In the genomic region with DNA sequence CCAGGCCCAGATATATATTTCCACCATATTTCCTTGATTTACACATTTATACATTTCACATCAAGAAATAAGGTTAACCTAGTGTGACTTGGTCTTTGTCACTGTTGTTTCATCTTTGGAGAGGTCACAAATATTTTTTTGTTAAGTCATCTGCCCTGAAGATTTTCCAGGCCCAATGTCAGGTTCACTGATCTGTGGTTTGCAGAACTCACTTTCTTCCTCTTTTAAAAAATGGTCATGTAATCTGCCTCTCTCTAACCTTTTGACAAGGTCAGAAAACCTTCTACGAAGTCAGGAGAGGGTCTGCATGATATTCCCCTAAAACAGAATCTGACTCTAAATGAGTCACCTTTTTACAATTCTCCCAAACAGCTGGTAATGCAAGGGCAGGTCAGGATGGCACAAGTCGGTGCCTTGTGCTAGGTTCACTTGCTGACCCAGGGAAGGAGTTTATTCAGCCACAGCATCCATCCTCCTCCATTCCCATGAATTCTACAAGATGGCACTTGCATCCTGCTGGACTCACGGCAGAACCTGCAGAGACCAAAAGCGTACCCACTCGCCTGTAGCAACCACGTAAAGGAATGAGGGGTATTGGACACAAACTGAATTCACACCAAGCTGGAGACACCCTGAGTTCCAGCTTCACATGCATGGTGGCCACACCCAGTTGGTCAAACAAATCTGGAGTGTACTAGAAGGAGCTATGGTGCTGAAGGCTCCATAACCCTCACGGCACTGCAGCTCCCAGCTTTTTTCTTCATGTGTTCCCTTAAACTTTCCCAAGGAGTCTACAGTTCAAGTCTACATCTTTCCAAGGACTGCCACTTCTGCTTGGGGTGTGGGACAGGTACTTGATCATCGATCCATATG, we compare ENCODE assay signal across 2 cellular contexts.
TF ChIP-seq lines count a peak whose summit lies in the region.

No MANE protein-coding gene starts in this region.

TF ChIP-seq in SK-N-SH, 30 proteins besides CTCF, POLR2A, EP300 and RAD21 (continued from another document):
- TF ChIP-seq USF1 (IDR thresholded peaks at IDR 0.05; ENCODE audit: borderline replicate concordance, low read depth) (no peak), TEAD4 (IDR thresholded peaks at IDR 0.05; ENCODE audit: borderline replicate concordance, insufficient read depth) (no peak), RFX5 (IDR thresholded peaks at IDR 0.05; ENCODE audit: low read length) (no peak), JUND (IDR thresholded peaks at IDR 0.05) (no peak), FOSL2 (IDR thresholded peaks at IDR 0.05; ENCODE audit: borderline replicate concordance, low read depth) (no peak)
- TF ChIP-seq, protein P1, sequence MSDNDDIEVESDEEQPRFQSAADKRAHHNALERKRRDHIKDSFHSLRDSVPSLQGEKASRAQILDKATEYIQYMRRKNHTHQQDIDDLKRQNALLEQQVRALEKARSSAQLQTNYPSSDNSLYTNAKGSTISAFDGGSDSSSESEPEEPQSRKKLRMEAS (IDR thresholded peaks at IDR 0.05; ENCODE audit: low read depth): no peak
- TF ChIP-seq, protein P2, sequence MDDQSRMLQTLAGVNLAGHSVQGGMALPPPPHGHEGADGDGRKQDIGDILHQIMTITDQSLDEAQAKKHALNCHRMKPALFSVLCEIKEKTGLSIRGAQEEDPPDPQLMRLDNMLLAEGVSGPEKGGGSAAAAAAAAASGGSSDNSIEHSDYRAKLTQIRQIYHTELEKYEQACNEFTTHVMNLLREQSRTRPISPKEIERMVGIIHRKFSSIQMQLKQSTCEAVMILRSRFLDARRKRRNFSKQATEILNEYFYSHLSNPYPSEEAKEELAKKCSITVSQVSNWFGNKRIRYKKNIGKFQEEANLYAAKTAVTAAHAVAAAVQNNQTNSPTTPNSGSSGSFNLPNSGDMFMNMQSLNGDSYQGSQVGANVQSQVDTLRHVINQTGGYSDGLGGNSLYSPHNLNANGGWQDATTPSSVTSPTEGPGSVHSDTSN (IDR thresholded peaks at IDR 0.05): no peak
TF ChIP-seq in SK-N-SH: peak in this region for 0.

TF ChIP-seq in SK-N-SH treated with all-trans-retinoic acid at 6 μM for 48 hours, 23 proteins besides CTCF, POLR2A, EP300 and RAD21 (continued from another document):
- no peak for TF ChIP-seq TSHZ2 (CRISPR knock-in tag; IDR thresholded peaks at IDR 0.05)
- TF ChIP-seq, protein P3, sequence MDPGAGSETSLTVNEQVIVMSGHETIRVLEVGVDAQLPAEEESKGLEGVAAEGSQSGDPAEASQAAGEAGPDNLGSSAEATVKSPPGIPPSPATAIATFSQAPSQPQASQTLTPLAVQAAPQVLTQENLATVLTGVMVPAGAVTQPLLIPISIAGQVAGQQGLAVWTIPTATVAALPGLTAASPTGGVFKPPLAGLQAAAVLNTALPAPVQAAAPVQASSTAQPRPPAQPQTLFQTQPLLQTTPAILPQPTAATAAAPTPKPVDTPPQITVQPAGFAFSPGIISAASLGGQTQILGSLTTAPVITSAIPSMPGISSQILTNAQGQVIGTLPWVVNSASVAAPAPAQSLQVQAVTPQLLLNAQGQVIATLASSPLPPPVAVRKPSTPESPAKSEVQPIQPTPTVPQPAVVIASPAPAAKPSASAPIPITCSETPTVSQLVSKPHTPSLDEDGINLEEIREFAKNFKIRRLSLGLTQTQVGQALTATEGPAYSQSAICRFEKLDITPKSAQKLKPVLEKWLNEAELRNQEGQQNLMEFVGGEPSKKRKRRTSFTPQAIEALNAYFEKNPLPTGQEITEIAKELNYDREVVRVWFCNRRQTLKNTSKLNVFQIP (CRISPR knock-in tag; IDR thresholded peaks at IDR 0.05; ENCODE audit: borderline replicate concordance, low read depth): no peak
- TF ChIP-seq OSR1 (CRISPR knock-in tag; IDR thresholded peaks at IDR 0.05): no peak
- TF ChIP-seq SNAI2 (CRISPR knock-in tag; IDR thresholded peaks at IDR 0.05): no peak
- no peak for TF ChIP-seq CREB5 (CRISPR knock-in tag; IDR thresholded peaks at IDR 0.05; ENCODE audit: low read depth)
- no peak for TF ChIP-seq ZFP30 (CRISPR knock-in tag; IDR thresholded peaks at IDR 0.05)
- TF ChIP-seq, protein P4, sequence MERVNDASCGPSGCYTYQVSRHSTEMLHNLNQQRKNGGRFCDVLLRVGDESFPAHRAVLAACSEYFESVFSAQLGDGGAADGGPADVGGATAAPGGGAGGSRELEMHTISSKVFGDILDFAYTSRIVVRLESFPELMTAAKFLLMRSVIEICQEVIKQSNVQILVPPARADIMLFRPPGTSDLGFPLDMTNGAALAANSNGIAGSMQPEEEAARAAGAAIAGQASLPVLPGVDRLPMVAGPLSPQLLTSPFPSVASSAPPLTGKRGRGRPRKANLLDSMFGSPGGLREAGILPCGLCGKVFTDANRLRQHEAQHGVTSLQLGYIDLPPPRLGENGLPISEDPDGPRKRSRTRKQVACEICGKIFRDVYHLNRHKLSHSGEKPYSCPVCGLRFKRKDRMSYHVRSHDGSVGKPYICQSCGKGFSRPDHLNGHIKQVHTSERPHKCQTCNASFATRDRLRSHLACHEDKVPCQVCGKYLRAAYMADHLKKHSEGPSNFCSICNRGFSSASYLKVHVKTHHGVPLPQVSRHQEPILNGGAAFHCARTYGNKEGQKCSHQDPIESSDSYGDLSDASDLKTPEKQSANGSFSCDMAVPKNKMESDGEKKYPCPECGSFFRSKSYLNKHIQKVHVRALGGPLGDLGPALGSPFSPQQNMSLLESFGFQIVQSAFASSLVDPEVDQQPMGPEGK (CRISPR knock-in tag; IDR thresholded peaks at IDR 0.05; ENCODE audit: borderline replicate concordance): no peak
- TF ChIP-seq ZNF565 (CRISPR knock-in tag; conservative IDR thresholded peaks at IDR 0.05; ENCODE audit: low read depth): no peak
- TF ChIP-seq ESRRG (CRISPR knock-in tag; IDR thresholded peaks at IDR 0.05): no peak
